Comparison of ENCODE assay signal across 8 cellular contexts in the genomic region with DNA sequence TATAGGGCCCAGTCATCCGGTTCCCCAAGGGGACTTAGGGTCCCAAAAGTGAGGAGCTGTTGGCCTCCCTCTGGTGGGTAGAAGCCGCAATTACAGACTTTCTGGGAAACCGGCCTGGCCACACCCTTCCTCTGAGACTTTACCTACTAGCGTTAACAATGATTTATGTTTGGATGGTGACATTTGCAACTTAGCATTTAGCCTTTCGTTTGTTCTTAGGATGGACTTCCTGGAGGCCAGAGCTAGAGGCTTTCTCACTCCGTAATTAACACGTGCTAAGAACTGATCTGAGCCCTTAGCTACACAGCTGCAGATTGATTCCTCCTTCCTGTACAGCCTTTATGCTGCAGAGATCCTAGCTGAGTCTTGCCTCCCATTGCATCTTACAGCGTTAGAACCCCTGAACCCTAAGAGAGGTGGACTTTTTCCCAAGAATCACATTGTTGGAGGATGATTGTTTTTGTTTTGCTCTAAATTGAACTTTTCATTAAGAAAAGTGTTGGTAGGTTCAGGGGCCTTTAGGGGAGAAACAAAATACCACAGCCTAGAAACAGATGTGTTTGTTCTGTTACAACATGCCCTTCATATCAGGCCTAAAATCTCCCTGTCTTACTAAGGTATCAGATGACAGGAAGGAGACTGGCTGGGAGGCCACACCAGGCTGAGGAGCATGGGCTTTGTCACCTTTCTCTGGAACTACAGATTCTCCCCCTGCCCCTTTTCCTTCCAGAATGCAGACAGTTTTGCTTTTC. TPM values are rescaled to one million over a fixed set of nuclear protein-coding genes. Genes with fewer than 3 reads are reported as not detected.
A peak's percentile ranks its signal among the peaks of the same experiment; 100 is the strongest.
DNase-seq lines count a peak whose midpoint lies in the region; ATAC-seq, FAIRE-seq and TF ChIP-seq lines count a peak whose summit lies in the region.

No MANE protein-coding gene starts in this region.

- H3K9me3 ChIP-seq in WERI-Rb-1 (ENCODE audit: severe bottlenecking), result peaks cover 37% of the 10 kb centered on the region
- H3K9me3 ChIP-seq in right lobe of liver, result no peaks in the 10 kb centered on the region

- H3K4me3 Mint-ChIP-seq in chondrocyte (ENCODE audit: unreplicated experiment), result peak overlapping the region; percentile 87

- H3K27ac ChIP-seq in WERI-Rb-1, result no peak overlapping the region
- H3K27ac ChIP-seq in right lobe of liver, result peak overlapping the region; percentile 75 to 89 (median 82)

- H3K4me3 ChIP-seq in WERI-Rb-1 (ENCODE audit: low read depth, low read length) (no peak overlapping the region), right lobe of liver (peak overlapping the region; percentile 27 to 51 (median 48))

- ATAC-seq in right lobe of liver, result peak; percentile 14 to 42 (median 20)

- H3K27me3 Mint-ChIP-seq in chondrocyte (ENCODE audit: low read depth), result no peaks in the 10 kb centered on the region

- peaks cover 28% of the 10 kb centered on the region for H3K4me1 Mint-ChIP-seq in chondrocyte (ENCODE audit: low read depth)

- peaks cover 0 to 16% (median 0%) of the 10 kb centered on the region in 4 donors for H3K4me1 ChIP-seq in right lobe of liver

- WGBS in right lobe of liver (ENCODE audit: insufficient coverage, low coverage, low lambda C conversion rate, missing lambda C conversion rate), result 14% methylated on average over 8 of the region's 8 CpGs

- H3K36me3 ChIP-seq in WERI-Rb-1 (no peaks in the 10 kb centered on the region), right lobe of liver (peaks cover 0 to 8% (median under 1%) of the 10 kb centered on the region in 4 donors)

- peaks cover 44% of the 10 kb centered on the region for H3K36me3 Mint-ChIP-seq in chondrocyte (ENCODE audit: low read depth)

- H3K27ac Mint-ChIP-seq in chondrocyte (ENCODE audit: unreplicated experiment), result peak overlapping the region; percentile 99

- TF ChIP-seq CTCF in WERI-Rb-1 (IDR thresholded peaks at IDR 0.05; ENCODE audit: low read depth, low read length) (peak; percentile 76), chondrocyte (IDR thresholded peaks at IDR 0.05) (peak; percentile 86), right lobe of liver (IDR thresholded peaks at IDR 0.05) (peak; percentile 33 to 46 (median 40))

- H3K27me3 ChIP-seq in WERI-Rb-1 (ENCODE audit: insufficient read depth, low read depth, severe bottlenecking) (peaks cover 100% of the 10 kb centered on the region), right lobe of liver (no peaks in the 10 kb centered on the region)

- no peak for TF ChIP-seq POLR2A in right lobe of liver (IDR thresholded peaks at IDR 0.05)

- H3K9me3 Mint-ChIP-seq in chondrocyte (ENCODE audit: low read depth), result peaks cover 4% of the 10 kb centered on the region

- intact Hi-C loops in right lobe of liver (cut with DNase I), result no loop called here

- DNase-seq in DMS53 (lab: John Stamatoyannopoulos, UW), result peak; percentile 77
- DNase-seq in GOT3 (lab: John Stamatoyannopoulos, UW), result peak; percentile 43
- peak; percentile 27 for DNase-seq in NCI-H1694 (lab: John Stamatoyannopoulos, UW)
- peak; percentile 56 for DNase-seq in WERI-Rb-1
- no peak for DNase-seq in chondrocyte (ENCODE audit: low spot score)
- DNase-seq in right lobe of liver, result no peak
- DNase-seq in stimulated activated CD8-positive, alpha-beta memory T cell treated with anti-CD3 and anti-CD28 coated beads, Interleukin-15, amount 100 ng/mL, for 4 hours (ENCODE audit: low read depth in 2 of 2), result peak; percentile 23 to 37
- no peak for DNase-seq in frontal cortex (ENCODE audit: low spot score in 2 of 2)

- no peak for FAIRE-seq in frontal cortex (lab: Jason Lieb, UNC)

RNA-seq across cellular contexts. Expression of gene S100A11, which starts 2.0 kb away (rescaled TPM):
- total RNA-seq in chondrocyte (546 to 749 TPM (median 741 TPM) in 3 replicates), right lobe of liver (10 to 100 TPM; 11.0 to 68.5 (median 25.3) TPM), frontal cortex (1.6 TPM)

RNA-seq across cellular contexts. Expression of gene S100A10, which starts 41.2 kb away (rescaled TPM):
- total RNA-seq in chondrocyte (454 to 578 TPM (median 560 TPM) in 3 replicates), right lobe of liver (100 to 1,000 TPM in 1 of 6 experiments, 10 to 100 TPM in 5; 48.5 to 192 (median 61.7) TPM), frontal cortex (2.4 TPM)

RNA-seq across cellular contexts. Expression of gene TCHHL1, which starts 54.0 kb away (rescaled TPM):
- total RNA-seq in chondrocyte (not detected in 3 replicates), right lobe of liver (not detected), frontal cortex (not detected)

Comparison
In these comparisons a context has a peak if more than half of its experiments do, and no peak if none do; other contexts are left out.
1. DNase-seq: peak in DMS53 (single experiment), GOT3 (single experiment), NCI-H1694 (single experiment), WERI-Rb-1 (single experiment) and stimulated activated CD8-positive, alpha-beta memory T cell treated with anti-CD3 and anti-CD28 coated beads, Interleukin-15, amount 100 ng/mL, for 4 hours (2 of 2); none in chondrocyte (single experiment), right lobe of liver (0 of 3) and frontal cortex (0 of 2).
2. RNA of gene S100A10, which starts 41.2 kb away (total RNA-seq): 454 to 578 TPM in chondrocyte and 48.5 to 192 TPM in right lobe of liver; 2.4 TPM in frontal cortex (single experiment); every median in the first group is over 10 times any median in the second.
3. Peak in every context shown above with its lines, with median percentiles within 50 percentile points of each other: CTCF ChIP-seq.